9 cellular contexts compared by ENCODE assay signal in genomic region chr17:11506635-11507034, GRCh38.
DNase-seq lines count a peak whose midpoint lies in the region; FAIRE-seq and TF ChIP-seq lines count a peak whose summit lies in the region.
"Had no signal": no experiment of that assay in that cellular context is flagged by ENCODE, and none has a peak within 500 bp of the region (broad histone marks: within the 10 kb centered on the region; RNA-seq: fewer than 3 reads in every experiment).

No MANE protein-coding gene starts in this region.

- no peak overlapping the region for H3K27ac Mint-ChIP-seq in activated CD4-positive, alpha-beta memory T cell treated with anti-CD3 and anti-CD28 coated beads for 36 hours
- H3K27ac Mint-ChIP-seq in activated CD4-positive, alpha-beta memory T cell treated with anti-CD3 and anti-CD28 coated beads, Interleukin-2, amount 10 ng/mL, durations not matched to agents 7 days and 5 days = no peak overlapping the region

- no peaks in the 10 kb centered on the region for H3K36me3 Mint-ChIP-seq in activated CD4-positive, alpha-beta memory T cell treated with anti-CD3 and anti-CD28 coated beads for 36 hours
- no peaks in the 10 kb centered on the region for H3K36me3 Mint-ChIP-seq in activated CD4-positive, alpha-beta memory T cell treated with anti-CD3 and anti-CD28 coated beads, Interleukin-2, amount 10 ng/mL, durations not matched to agents 7 days and 5 days (ENCODE audit: low read depth)

- H3K27me3 Mint-ChIP-seq in activated CD4-positive, alpha-beta memory T cell treated with anti-CD3 and anti-CD28 coated beads for 36 hours = no peaks in the 10 kb centered on the region
- no peaks in the 10 kb centered on the region for H3K27me3 Mint-ChIP-seq in activated CD4-positive, alpha-beta memory T cell treated with anti-CD3 and anti-CD28 coated beads, Interleukin-2, amount 10 ng/mL, durations not matched to agents 7 days and 5 days

- H3K9me3 Mint-ChIP-seq in activated CD4-positive, alpha-beta memory T cell treated with anti-CD3 and anti-CD28 coated beads for 36 hours = no peaks in the 10 kb centered on the region
- peaks cover 16% of the 10 kb centered on the region for H3K9me3 Mint-ChIP-seq in activated CD4-positive, alpha-beta memory T cell treated with anti-CD3 and anti-CD28 coated beads, Interleukin-2, amount 10 ng/mL, durations not matched to agents 7 days and 5 days

- H3K27me3 ChIP-seq in testis (no peaks in the 10 kb centered on the region), small intestine (ENCODE audit: control insufficient read depth in 2 of 2, insufficient read depth in 2 of 2, low read length in 2 of 2) (no peaks in the 10 kb centered on the region)
- H3K27me3 ChIP-seq: thyroid gland had no signal

- H3K4me3 Mint-ChIP-seq in activated CD4-positive, alpha-beta memory T cell treated with anti-CD3 and anti-CD28 coated beads for 36 hours = no peak overlapping the region
- no peak overlapping the region for H3K4me3 Mint-ChIP-seq in activated CD4-positive, alpha-beta memory T cell treated with anti-CD3 and anti-CD28 coated beads, Interleukin-2, amount 10 ng/mL, durations not matched to agents 7 days and 5 days

- 28 to 32% methylated on average over 4 of the region's 4 CpGs for WGBS in testis, 2 donors
- WGBS in small intestine, 3 donors = 3 to 9% (median 7%) methylated on average over 4 of the region's 4 CpGs

- TF ChIP-seq CTCF in fibroblast of pulmonary artery (IDR thresholded peaks at IDR 0.05; ENCODE audit: low read length, missing control alignments) = no peak
- TF ChIP-seq CTCF in testis (IDR thresholded peaks at IDR 0.05) = no peak

- CTCF ChIA-PET in activated CD4-positive, alpha-beta memory T cell treated with anti-CD3 and anti-CD28 coated beads for 36 hours (lab: Charles Lee) = no interaction called here
- CTCF ChIA-PET in activated CD4-positive, alpha-beta memory T cell treated with anti-CD3 and anti-CD28 coated beads, Interleukin-2, amount 10 ng/mL, durations not matched to agents 7 days and 5 days (lab: Charles Lee) = no interaction called here

- no peak for FAIRE-seq in small intestine (lab: Jason Lieb, UNC)

- TF ChIP-seq POLR2A in testis (IDR thresholded peaks at IDR 0.05) = no peak

- no peaks in the 10 kb centered on the region for H3K4me1 Mint-ChIP-seq in activated CD4-positive, alpha-beta memory T cell treated with anti-CD3 and anti-CD28 coated beads for 36 hours (ENCODE audit: low read depth)
- no peaks in the 10 kb centered on the region for H3K4me1 Mint-ChIP-seq in activated CD4-positive, alpha-beta memory T cell treated with anti-CD3 and anti-CD28 coated beads, Interleukin-2, amount 10 ng/mL, durations not matched to agents 7 days and 5 days

- H3K9me3 ChIP-seq in testis (no peaks in the 10 kb centered on the region), small intestine (ENCODE audit: control insufficient read depth, low read depth) (no peaks in the 10 kb centered on the region)
- H3K9me3 ChIP-seq: thyroid gland had no signal

- intact Hi-C loops in activated CD4-positive, alpha-beta memory T cell treated with anti-CD3 and anti-CD28 coated beads for 36 hours (cut with micrococcal nuclease) = no loop called here
- intact Hi-C loops in testis (cut with DNase I; ENCODE audit: low total_unique reads) = no loop called here

- no peaks in the 10 kb centered on the region for H3K4me1 ChIP-seq in testis
- H3K4me1 ChIP-seq in small intestine (ENCODE audit: control insufficient read depth in 2 of 2, insufficient read depth in 1 of 2, low read depth in 1 of 2, low read length in 1 of 2) = no peaks in the 10 kb centered on the region
- H3K4me1 ChIP-seq: thyroid gland had no signal

- peak; percentile 9 for DNase-seq in activated CD4-positive, alpha-beta memory T cell treated with anti-CD3 and anti-CD28 coated beads for 36 hours
- no peak for DNase-seq in activated CD4-positive, alpha-beta memory T cell treated with anti-CD3 and anti-CD28 coated beads, Interleukin-2, amount 10 ng/mL, durations not matched to agents 7 days and 5 days
- peak; percentile 1 for DNase-seq in fibroblast of pulmonary artery (ENCODE audit: low read depth)
- peak; percentile 23 for DNase-seq in testis
- DNase-seq in superior temporal gyrus (ENCODE audit: extremely low spot score) = no peak
- no peak for DNase-seq in NOMO-1 treated with dmso at 0.1 percent for 144 hours (lab: John Stamatoyannopoulos, UW; ENCODE audit: unreplicated experiment)
- DNase-seq in small intestine = no peak

- H3K4me3 ChIP-seq in fibroblast of pulmonary artery (replicated peaks; ENCODE audit: low read depth, low read length) = no peak overlapping the region
- no peak overlapping the region for H3K4me3 ChIP-seq in testis
- H3K4me3 ChIP-seq in small intestine (ENCODE audit: low read depth in 1 of 2, low read length in 2 of 2) = no peak overlapping the region
- H3K4me3 ChIP-seq: thyroid gland had no signal

- POLR2A ChIA-PET in activated CD4-positive, alpha-beta memory T cell treated with anti-CD3 and anti-CD28 coated beads for 36 hours (lab: Charles Lee) = no interaction called here
- POLR2A ChIA-PET in activated CD4-positive, alpha-beta memory T cell treated with anti-CD3 and anti-CD28 coated beads, Interleukin-2, amount 10 ng/mL, durations not matched to agents 7 days and 5 days (lab: Charles Lee) = no interaction called here

- no peak overlapping the region for H3K27ac ChIP-seq in testis
- no peak overlapping the region for H3K27ac ChIP-seq in small intestine (ENCODE audit: low read depth in 1 of 2, low read length in 1 of 2)
- H3K27ac ChIP-seq: thyroid gland had no signal

- H3K36me3 ChIP-seq in testis (ENCODE audit: low read depth, missing control alignments) (no peaks in the 10 kb centered on the region), small intestine (ENCODE audit: control insufficient read depth in 2 of 2, insufficient read depth in 2 of 2, low read length in 2 of 2) (no peaks in the 10 kb centered on the region)
- H3K36me3 ChIP-seq: thyroid gland had no signal

TF ChIP-seq in PFSK-1, 5 proteins besides CTCF, POLR2A, EP300 and RAD21:
- no peak for TF ChIP-seq TAF1 (IDR thresholded peaks at IDR 0.05; ENCODE audit: borderline replicate concordance, insufficient read depth, low read length)
- TF ChIP-seq POLR2AphosphoS5 (IDR thresholded peaks at IDR 0.05; ENCODE audit: low read depth, low read length) = no peak
- peak; percentile 75 to 94 for TF ChIP-seq REST (IDR thresholded peaks at IDR 0.05; ENCODE audit: insufficient read depth in 1 of 2, low read depth in 2 of 2, low read length in 2 of 2)

Comparison
In these comparisons a context has a peak if more than half of its experiments do, and no peak if none do; other contexts are left out.
1. DNase-seq: peak in activated CD4-positive, alpha-beta memory T cell treated with anti-CD3 and anti-CD28 coated beads for 36 hours (single experiment), fibroblast of pulmonary artery (single experiment) and testis (single experiment); none in activated CD4-positive, alpha-beta memory T cell treated with anti-CD3 and anti-CD28 coated beads, Interleukin-2, amount 10 ng/mL, durations not matched to agents 7 days and 5 days (single experiment), superior temporal gyrus (single experiment), NOMO-1 treated with dmso at 0.1 percent for 144 hours (single experiment) and small intestine (single experiment).